Comparison of ENCODE assay signal across 1 cellular context in the genomic region with DNA sequence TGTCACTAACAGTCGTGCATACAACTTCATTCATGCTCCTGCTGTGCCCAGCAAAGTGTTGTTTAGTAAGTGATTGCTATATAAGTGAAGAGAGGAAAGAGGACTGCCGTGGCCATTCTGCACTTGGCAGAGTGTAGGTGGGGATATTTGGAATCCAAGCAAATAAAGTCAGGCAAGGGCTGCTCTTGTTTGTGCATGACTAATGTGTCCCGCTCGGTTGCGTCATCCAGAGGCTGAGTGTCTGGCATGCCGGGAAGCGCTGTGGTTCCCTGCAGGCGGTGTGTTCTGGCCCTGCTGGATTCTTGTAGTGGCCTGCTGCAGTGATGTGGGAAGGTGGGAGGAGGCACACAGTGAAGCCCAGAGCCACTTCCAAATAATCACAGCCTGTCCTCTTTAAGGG.
A peak's percentile ranks its signal among the peaks of the same experiment; 100 is the strongest.
TF ChIP-seq lines count a peak whose summit lies in the region.

No MANE protein-coding gene starts in this region.

TF ChIP-seq in HepG2, 621 proteins besides CTCF, POLR2A, EP300 and RAD21 (continued from another document and continues in another):
- TF ChIP-seq, protein P1, sequence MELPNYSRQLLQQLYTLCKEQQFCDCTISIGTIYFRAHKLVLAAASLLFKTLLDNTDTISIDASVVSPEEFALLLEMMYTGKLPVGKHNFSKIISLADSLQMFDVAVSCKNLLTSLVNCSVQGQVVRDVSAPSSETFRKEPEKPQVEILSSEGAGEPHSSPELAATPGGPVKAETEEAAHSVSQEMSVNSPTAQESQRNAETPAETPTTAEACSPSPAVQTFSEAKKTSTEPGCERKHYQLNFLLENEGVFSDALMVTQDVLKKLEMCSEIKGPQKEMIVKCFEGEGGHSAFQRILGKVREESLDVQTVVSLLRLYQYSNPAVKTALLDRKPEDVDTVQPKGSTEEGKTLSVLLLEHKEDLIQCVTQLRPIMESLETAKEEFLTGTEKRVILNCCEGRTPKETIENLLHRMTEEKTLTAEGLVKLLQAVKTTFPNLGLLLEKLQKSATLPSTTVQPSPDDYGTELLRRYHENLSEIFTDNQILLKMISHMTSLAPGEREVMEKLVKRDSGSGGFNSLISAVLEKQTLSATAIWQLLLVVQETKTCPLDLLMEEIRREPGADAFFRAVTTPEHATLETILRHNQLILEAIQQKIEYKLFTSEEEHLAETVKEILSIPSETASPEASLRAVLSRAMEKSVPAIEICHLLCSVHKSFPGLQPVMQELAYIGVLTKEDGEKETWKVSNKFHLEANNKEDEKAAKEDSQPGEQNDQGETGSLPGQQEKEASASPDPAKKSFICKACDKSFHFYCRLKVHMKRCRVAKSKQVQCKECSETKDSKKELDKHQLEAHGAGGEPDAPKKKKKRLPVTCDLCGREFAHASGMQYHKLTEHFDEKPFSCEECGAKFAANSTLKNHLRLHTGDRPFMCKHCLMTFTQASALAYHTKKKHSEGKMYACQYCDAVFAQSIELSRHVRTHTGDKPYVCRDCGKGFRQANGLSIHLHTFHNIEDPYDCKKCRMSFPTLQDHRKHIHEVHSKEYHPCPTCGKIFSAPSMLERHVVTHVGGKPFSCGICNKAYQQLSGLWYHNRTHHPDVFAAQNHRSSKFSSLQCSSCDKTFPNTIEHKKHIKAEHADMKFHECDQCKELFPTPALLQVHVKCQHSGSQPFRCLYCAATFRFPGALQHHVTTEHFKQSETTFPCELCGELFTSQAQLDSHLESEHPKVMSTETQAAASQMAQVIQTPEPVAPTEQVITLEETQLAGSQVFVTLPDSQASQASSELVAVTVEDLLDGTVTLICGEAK (IDR thresholded peaks at IDR 0.05), result no peak
- TF ChIP-seq, protein P1 (CRISPR knock-in tag; IDR thresholded peaks at IDR 0.05), result peak; percentile 73; the same call in 1 of the 2 replicates
- TF ChIP-seq ARNTL (CRISPR knock-in tag; IDR thresholded peaks at IDR 0.05) (peak; percentile 47; the same call in 1 of the 2 replicates), MEIS2 (CRISPR knock-in tag; IDR thresholded peaks at IDR 0.05) (peak; percentile 73; the same call in 1 of the 2 replicates), BRD4 (CRISPR knock-in tag; IDR thresholded peaks at IDR 0.05) (peak; percentile 86; the same call in 1 of the 2 replicates), ZNF546 (CRISPR knock-in tag; conservative IDR thresholded peaks at IDR 0.05) (no peak), FOXO1 (CRISPR knock-in tag; IDR thresholded peaks at IDR 0.05) (peak; percentile 81; the same call in 1 of the 2 replicates), ZC3H4 (CRISPR knock-in tag; IDR thresholded peaks at IDR 0.05; ENCODE audit: borderline replicate concordance) (no peak), YEATS2 (CRISPR knock-in tag; IDR thresholded peaks at IDR 0.05; ENCODE audit: borderline replicate concordance) (no peak), PCBP2 (optimal IDR thresholded peaks at IDR 0.05; ENCODE audit: low read depth, low read length, poor library complexity, severe bottlenecking) (no peak), ZNF510 (CRISPR knock-in tag; IDR thresholded peaks at IDR 0.05; ENCODE audit: low read depth) (no peak), DR1 (CRISPR knock-in tag; IDR thresholded peaks at IDR 0.05) (no peak), ZNF224 (CRISPR knock-in tag; IDR thresholded peaks at IDR 0.05) (no peak), HNRNPLL (IDR thresholded peaks at IDR 0.05; ENCODE audit: low read depth, low read length, poor library complexity, severe bottlenecking) (no peak), NR2F1 (CRISPR knock-in tag; IDR thresholded peaks at IDR 0.05) (no peak), SP4 (CRISPR knock-in tag; IDR thresholded peaks at IDR 0.05) (no peak), CAMTA2 (CRISPR knock-in tag; IDR thresholded peaks at IDR 0.05; ENCODE audit: borderline replicate concordance) (no peak), TBX2 (CRISPR knock-in tag; IDR thresholded peaks at IDR 0.05; ENCODE audit: borderline replicate concordance) (peak; percentile 72), ZNF724P (CRISPR knock-in tag; IDR thresholded peaks at IDR 0.05; ENCODE audit: borderline replicate concordance) (no peak)
- TF ChIP-seq, protein P2, sequence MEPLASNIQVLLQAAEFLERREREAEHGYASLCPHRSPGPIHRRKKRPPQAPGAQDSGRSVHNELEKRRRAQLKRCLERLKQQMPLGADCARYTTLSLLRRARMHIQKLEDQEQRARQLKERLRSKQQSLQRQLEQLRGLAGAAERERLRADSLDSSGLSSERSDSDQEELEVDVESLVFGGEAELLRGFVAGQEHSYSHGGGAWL (CRISPR knock-in tag; IDR thresholded peaks at IDR 0.05), result no peak
- TF ChIP-seq, protein P3, sequence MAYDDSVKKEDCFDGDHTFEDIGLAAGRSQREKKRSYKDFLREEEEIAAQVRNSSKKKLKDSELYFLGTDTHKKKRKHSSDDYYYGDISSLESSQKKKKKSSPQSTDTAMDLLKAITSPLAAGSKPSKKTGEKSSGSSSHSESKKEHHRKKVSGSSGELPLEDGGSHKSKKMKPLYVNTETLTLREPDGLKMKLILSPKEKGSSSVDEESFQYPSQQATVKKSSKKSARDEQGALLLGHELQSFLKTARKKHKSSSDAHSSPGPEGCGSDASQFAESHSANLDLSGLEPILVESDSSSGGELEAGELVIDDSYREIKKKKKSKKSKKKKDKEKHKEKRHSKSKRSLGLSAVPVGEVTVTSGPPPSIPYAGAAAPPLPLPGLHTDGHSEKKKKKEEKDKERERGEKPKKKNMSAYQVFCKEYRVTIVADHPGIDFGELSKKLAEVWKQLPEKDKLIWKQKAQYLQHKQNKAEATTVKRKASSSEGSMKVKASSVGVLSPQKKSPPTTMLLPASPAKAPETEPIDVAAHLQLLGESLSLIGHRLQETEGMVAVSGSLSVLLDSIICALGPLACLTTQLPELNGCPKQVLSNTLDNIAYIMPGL (CRISPR knock-in tag; IDR thresholded peaks at IDR 0.05; ENCODE audit: borderline replicate concordance in 1 of 2, low read depth in 1 of 2), result 0 out of 4 replicates have a peak, but pooled peaks of 1 of the 2 experiments have one; percentile 20
- TF ChIP-seq, protein P4, sequence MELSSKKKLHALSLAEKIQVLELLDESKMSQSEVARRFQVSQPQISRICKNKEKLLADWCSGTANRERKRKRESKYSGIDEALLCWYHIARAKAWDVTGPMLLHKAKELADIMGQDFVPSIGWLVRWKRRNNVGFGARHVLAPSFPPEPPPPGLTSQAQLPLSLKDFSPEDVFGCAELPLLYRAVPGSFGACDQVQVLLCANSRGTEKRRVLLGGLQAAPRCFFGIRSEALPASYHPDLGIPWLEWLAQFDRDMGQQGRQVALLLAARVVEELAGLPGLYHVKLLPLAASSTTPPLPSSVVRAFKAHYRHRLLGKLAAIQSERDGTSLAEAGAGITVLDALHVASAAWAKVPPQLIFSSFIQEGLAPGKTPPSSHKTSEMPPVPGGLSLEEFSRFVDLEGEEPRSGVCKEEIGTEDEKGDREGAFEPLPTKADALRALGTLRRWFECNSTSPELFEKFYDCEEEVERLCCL (CRISPR knock-in tag; IDR thresholded peaks at IDR 0.05; ENCODE audit: borderline replicate concordance), result no peak
- TF ChIP-seq, protein P5, sequence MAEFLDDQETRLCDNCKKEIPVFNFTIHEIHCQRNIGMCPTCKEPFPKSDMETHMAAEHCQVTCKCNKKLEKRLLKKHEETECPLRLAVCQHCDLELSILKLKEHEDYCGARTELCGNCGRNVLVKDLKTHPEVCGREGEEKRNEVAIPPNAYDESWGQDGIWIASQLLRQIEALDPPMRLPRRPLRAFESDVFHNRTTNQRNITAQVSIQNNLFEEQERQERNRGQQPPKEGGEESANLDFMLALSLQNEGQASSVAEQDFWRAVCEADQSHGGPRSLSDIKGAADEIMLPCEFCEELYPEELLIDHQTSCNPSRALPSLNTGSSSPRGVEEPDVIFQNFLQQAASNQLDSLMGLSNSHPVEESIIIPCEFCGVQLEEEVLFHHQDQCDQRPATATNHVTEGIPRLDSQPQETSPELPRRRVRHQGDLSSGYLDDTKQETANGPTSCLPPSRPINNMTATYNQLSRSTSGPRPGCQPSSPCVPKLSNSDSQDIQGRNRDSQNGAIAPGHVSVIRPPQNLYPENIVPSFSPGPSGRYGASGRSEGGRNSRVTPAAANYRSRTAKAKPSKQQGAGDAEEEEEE (CRISPR knock-in tag; IDR thresholded peaks at IDR 0.05; ENCODE audit: borderline replicate concordance), result no peak
- TF ChIP-seq, protein P6, sequence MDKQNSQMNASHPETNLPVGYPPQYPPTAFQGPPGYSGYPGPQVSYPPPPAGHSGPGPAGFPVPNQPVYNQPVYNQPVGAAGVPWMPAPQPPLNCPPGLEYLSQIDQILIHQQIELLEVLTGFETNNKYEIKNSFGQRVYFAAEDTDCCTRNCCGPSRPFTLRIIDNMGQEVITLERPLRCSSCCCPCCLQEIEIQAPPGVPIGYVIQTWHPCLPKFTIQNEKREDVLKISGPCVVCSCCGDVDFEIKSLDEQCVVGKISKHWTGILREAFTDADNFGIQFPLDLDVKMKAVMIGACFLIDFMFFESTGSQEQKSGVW (CRISPR knock-in tag; IDR thresholded peaks at IDR 0.05; ENCODE audit: borderline replicate concordance), result no peak
- TF ChIP-seq, protein P7, sequence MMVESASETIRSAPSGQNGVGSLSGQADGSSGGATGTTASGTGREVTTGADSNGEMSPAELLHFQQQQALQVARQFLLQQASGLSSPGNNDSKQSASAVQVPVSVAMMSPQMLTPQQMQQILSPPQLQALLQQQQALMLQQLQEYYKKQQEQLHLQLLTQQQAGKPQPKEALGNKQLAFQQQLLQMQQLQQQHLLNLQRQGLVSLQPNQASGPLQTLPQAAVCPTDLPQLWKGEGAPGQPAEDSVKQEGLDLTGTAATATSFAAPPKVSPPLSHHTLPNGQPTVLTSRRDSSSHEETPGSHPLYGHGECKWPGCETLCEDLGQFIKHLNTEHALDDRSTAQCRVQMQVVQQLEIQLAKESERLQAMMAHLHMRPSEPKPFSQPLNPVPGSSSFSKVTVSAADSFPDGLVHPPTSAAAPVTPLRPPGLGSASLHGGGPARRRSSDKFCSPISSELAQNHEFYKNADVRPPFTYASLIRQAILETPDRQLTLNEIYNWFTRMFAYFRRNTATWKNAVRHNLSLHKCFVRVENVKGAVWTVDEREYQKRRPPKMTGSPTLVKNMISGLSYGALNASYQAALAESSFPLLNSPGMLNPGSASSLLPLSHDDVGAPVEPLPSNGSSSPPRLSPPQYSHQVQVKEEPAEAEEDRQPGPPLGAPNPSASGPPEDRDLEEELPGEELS (CRISPR knock-in tag; IDR thresholded peaks at IDR 0.05), result peak; percentile 94
- TF ChIP-seq, protein P8, sequence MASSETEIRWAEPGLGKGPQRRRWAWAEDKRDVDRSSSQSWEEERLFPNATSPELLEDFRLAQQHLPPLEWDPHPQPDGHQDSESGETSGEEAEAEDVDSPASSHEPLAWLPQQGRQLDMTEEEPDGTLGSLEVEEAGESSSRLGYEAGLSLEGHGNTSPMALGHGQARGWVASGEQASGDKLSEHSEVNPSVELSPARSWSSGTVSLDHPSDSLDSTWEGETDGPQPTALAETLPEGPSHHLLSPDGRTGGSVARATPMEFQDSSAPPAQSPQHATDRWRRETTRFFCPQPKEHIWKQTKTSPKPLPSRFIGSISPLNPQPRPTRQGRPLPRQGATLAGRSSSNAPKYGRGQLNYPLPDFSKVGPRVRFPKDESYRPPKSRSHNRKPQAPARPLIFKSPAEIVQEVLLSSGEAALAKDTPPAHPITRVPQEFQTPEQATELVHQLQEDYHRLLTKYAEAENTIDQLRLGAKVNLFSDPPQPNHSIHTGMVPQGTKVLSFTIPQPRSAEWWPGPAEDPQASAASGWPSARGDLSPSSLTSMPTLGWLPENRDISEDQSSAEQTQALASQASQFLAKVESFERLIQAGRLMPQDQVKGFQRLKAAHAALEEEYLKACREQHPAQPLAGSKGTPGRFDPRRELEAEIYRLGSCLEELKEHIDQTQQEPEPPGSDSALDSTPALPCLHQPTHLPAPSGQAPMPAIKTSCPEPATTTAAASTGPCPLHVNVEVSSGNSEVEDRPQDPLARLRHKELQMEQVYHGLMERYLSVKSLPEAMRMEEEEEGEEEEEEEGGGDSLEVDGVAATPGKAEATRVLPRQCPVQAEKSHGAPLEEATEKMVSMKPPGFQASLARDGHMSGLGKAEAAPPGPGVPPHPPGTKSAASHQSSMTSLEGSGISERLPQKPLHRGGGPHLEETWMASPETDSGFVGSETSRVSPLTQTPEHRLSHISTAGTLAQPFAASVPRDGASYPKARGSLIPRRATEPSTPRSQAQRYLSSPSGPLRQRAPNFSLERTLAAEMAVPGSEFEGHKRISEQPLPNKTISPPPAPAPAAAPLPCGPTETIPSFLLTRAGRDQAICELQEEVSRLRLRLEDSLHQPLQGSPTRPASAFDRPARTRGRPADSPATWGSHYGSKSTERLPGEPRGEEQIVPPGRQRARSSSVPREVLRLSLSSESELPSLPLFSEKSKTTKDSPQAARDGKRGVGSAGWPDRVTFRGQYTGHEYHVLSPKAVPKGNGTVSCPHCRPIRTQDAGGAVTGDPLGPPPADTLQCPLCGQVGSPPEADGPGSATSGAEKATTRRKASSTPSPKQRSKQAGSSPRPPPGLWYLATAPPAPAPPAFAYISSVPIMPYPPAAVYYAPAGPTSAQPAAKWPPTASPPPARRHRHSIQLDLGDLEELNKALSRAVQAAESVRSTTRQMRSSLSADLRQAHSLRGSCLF (CRISPR knock-in tag; IDR thresholded peaks at IDR 0.05; ENCODE audit: borderline replicate concordance), result no peak
- TF ChIP-seq, protein P9, sequence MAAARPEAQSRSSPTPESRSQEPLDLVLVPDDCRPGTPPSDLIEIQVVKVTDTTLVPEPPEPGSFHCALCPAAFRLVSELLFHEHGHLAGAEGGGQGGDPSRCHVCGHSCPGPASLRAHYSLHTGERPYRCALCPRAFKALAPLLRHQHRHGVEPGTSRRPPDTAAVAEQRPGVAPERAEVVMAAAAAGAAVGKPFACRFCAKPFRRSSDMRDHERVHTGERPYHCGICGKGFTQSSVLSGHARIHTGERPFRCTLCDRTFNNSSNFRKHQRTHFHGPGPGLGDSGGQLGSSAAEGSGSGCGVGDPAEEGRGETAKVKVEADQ (CRISPR knock-in tag; IDR thresholded peaks at IDR 0.05; ENCODE audit: borderline replicate concordance), result no peak
- TF ChIP-seq, protein P10, sequence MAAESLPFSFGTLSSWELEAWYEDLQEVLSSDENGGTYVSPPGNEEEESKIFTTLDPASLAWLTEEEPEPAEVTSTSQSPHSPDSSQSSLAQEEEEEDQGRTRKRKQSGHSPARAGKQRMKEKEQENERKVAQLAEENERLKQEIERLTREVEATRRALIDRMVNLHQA (CRISPR knock-in tag; IDR thresholded peaks at IDR 0.05), result no peak
